23 cellular contexts compared by ENCODE assay signal in genomic region chr3:156323466-156323865, GRCh38.
DNase-seq lines count a peak whose midpoint lies in the region; ATAC-seq and TF ChIP-seq lines count a peak whose summit lies in the region.
"Had no signal": no experiment of that assay in that cellular context is flagged by ENCODE, and none has a peak within 500 bp of the region (broad histone marks: within the 10 kb centered on the region; RNA-seq: fewer than 3 reads in every experiment).

No MANE protein-coding gene starts in this region.

- H3K27ac Mint-ChIP-seq in activated CD4-positive, alpha-beta T cell treated with anti-CD3 and anti-CD28 coated beads for 36 hours: no peak overlapping the region
- H3K27ac Mint-ChIP-seq in activated naive CD4-positive, alpha-beta T cell treated with anti-CD3 and anti-CD28 coated beads, Interleukin-2, amount 10 ng/mL, durations not matched to agents 7 days and 5 days: no peak overlapping the region
- H3K27ac Mint-ChIP-seq: naive thymus-derived CD8-positive, alpha-beta T cell; stimulated activated effector memory CD8-positive, alpha-beta T cell treated with anti-CD3 and anti-CD28 coated beads, Interleukin-12 subunit alpha, Interleukin-12 subunit beta, amount 100 ng/mL, for 72 hours; T-helper 1 cell treated with Interleukin-12 subunit alpha and Interleukin-12 subunit beta and Interleukin-4 antibody, amounts not matched to agents 30 μg/mL and 1 μg/mL, for 36 hours had no signal

- WGBS in suprapubic skin: 62% methylated on average over 3 of the region's 3 CpGs
- WGBS in SK-N-SH (ENCODE audit: low lambda C conversion rate): 63% methylated on average over 3 of the region's 3 CpGs

- ATAC-seq in activated CD4-positive, alpha-beta T cell treated with anti-CD3 and anti-CD28 coated beads for 36 hours: no peak
- ATAC-seq: naive thymus-derived CD8-positive, alpha-beta T cell; right cardiac atrium; stimulated activated effector memory CD8-positive, alpha-beta T cell treated with anti-CD3 and anti-CD28 coated beads, Interleukin-12 subunit alpha, Interleukin-12 subunit beta, amount 100 ng/mL, for 72 hours had no signal

- H3K4me3 Mint-ChIP-seq in activated CD4-positive, alpha-beta T cell treated with anti-CD3 and anti-CD28 coated beads for 36 hours: no peak overlapping the region
- H3K4me3 Mint-ChIP-seq in activated naive CD4-positive, alpha-beta T cell treated with anti-CD3 and anti-CD28 coated beads, Interleukin-2, amount 10 ng/mL, durations not matched to agents 7 days and 5 days: no peak overlapping the region
- H3K4me3 Mint-ChIP-seq: naive thymus-derived CD8-positive, alpha-beta T cell; stimulated activated effector memory CD8-positive, alpha-beta T cell treated with anti-CD3 and anti-CD28 coated beads, Interleukin-12 subunit alpha, Interleukin-12 subunit beta, amount 100 ng/mL, for 72 hours; T-helper 1 cell treated with Interleukin-12 subunit alpha and Interleukin-12 subunit beta and Interleukin-4 antibody, amounts not matched to agents 30 μg/mL and 1 μg/mL, for 36 hours had no signal

- no peaks in the 10 kb centered on the region for H3K9me3 Mint-ChIP-seq in activated CD4-positive, alpha-beta T cell treated with anti-CD3 and anti-CD28 coated beads for 36 hours (ENCODE audit: low read depth)
- no peaks in the 10 kb centered on the region for H3K9me3 Mint-ChIP-seq in activated naive CD4-positive, alpha-beta T cell treated with anti-CD3 and anti-CD28 coated beads, Interleukin-2, amount 10 ng/mL, durations not matched to agents 7 days and 5 days
- H3K9me3 Mint-ChIP-seq: stimulated activated effector memory CD8-positive, alpha-beta T cell treated with anti-CD3 and anti-CD28 coated beads, Interleukin-12 subunit alpha, Interleukin-12 subunit beta, amount 100 ng/mL, for 72 hours; T-helper 1 cell treated with Interleukin-12 subunit alpha and Interleukin-12 subunit beta and Interleukin-4 antibody, amounts not matched to agents 30 μg/mL and 1 μg/mL, for 36 hours had no signal

- TF ChIP-seq CTCF in suprapubic skin (IDR thresholded peaks at IDR 0.05) (no peak), SK-N-SH (IDR thresholded peaks at IDR 0.05) (no peak)

- intact Hi-C loops in activated CD4-positive, alpha-beta T cell treated with anti-CD3 and anti-CD28 coated beads for 36 hours (cut with DNase I, micrococcal nuclease): no loop called here

- H3K27me3 ChIP-seq in suprapubic skin (no peaks in the 10 kb centered on the region), SK-N-SH (ENCODE audit: insufficient read depth) (no peaks in the 10 kb centered on the region)
- H3K27me3 ChIP-seq: dorsolateral prefrontal cortex, ovary had no signal

- no peaks in the 10 kb centered on the region for H3K4me1 Mint-ChIP-seq in activated CD4-positive, alpha-beta T cell treated with anti-CD3 and anti-CD28 coated beads for 36 hours
- no peaks in the 10 kb centered on the region for H3K4me1 Mint-ChIP-seq in activated naive CD4-positive, alpha-beta T cell treated with anti-CD3 and anti-CD28 coated beads, Interleukin-2, amount 10 ng/mL, durations not matched to agents 7 days and 5 days
- H3K4me1 Mint-ChIP-seq: naive thymus-derived CD8-positive, alpha-beta T cell; stimulated activated effector memory CD8-positive, alpha-beta T cell treated with anti-CD3 and anti-CD28 coated beads, Interleukin-12 subunit alpha, Interleukin-12 subunit beta, amount 100 ng/mL, for 72 hours had no signal

- no peak overlapping the region for H3K4me3 ChIP-seq in suprapubic skin
- no peak overlapping the region for H3K4me3 ChIP-seq in SK-N-SH (ENCODE audit: low read depth in 2 of 2, low read length in 1 of 2)
- H3K4me3 ChIP-seq: dorsolateral prefrontal cortex, GM23248, ovary, thoracic aorta had no signal

- POLR2A ChIA-PET in SK-N-SH (lab: Yijun Ruan, JAX): no interaction called here
- POLR2A ChIA-PET in activated CD4-positive, alpha-beta T cell treated with anti-CD3 and anti-CD28 coated beads for 36 hours (lab: Charles Lee): no interaction called here

- H3K9me3 ChIP-seq in suprapubic skin: no peaks in the 10 kb centered on the region
- no peaks in the 10 kb centered on the region for H3K9me3 ChIP-seq in SK-N-SH
- H3K9me3 ChIP-seq: ovary, thoracic aorta had no signal

- DNase-seq in CD1c-positive myeloid dendritic cell (ENCODE audit: extremely low spot score) (peak; percentile 43), SKM-1 treated with dmso at 0.1 percent for 144 hours (lab: John Stamatoyannopoulos, UW; ENCODE audit: unreplicated experiment) (peak; percentile 63), fibroblast of gingiva (ENCODE audit: low read depth) (peak; percentile 49), suprapubic skin (ENCODE audit: low spot score in 2 of 2) (no peak), SK-N-SH (no peak)
- DNase-seq in activated CD4-positive, alpha-beta T cell treated with anti-CD3 and anti-CD28 coated beads for 36 hours: no peak
- DNase-seq in activated naive CD4-positive, alpha-beta T cell treated with anti-CD3 and anti-CD28 coated beads, Interleukin-2, amount 10 ng/mL, durations not matched to agents 7 days and 5 days: no peak
- DNase-seq: ACHN; activated CD8-positive, alpha-beta memory T cell treated with anti-CD3 and anti-CD28 coated beads, Interleukin-2, amount 50 U/mL, for 4 hours; C1 segment of cervical spinal cord; dorsolateral prefrontal cortex; GM23248; kidney glomerular epithelial cell; naive thymus-derived CD8-positive, alpha-beta T cell; NCI-H146; ovary; right cardiac atrium; Right ventricle myocardium superior had no signal

- no peak overlapping the region for H3K4me2 ChIP-seq in SK-N-SH

- no peak for TF ChIP-seq EP300 in Ishikawa (IDR thresholded peaks at IDR 0.05; ENCODE audit: borderline replicate concordance)
- no peak for TF ChIP-seq EP300 in suprapubic skin (IDR thresholded peaks at IDR 0.05)
- TF ChIP-seq EP300 in SK-N-SH (IDR thresholded peaks at IDR 0.05; ENCODE audit: borderline replicate concordance in 1 of 2, low read depth in 1 of 2, low read length in 1 of 2): no peak

- no peaks in the 10 kb centered on the region for H3K4me1 ChIP-seq in suprapubic skin
- peaks cover 3 to 7% of the 10 kb centered on the region in 2 experiments; a peak in 2 of 4 replicates for H3K4me1 ChIP-seq in SK-N-SH (ENCODE audit: control insufficient read depth in 1 of 2, insufficient read depth in 2 of 2, low read depth in 1 of 2, low read length in 1 of 2)

- H3K36me3 ChIP-seq in suprapubic skin (no peaks in the 10 kb centered on the region), SK-N-SH (replicated peaks in 1 of 2; ENCODE audit: control insufficient read depth in 1 of 2, insufficient read depth in 2 of 2, low read length in 1 of 2) (peaks cover 6 to 40% of the 10 kb centered on the region in 2 experiments)
- H3K36me3 ChIP-seq: ovary, thoracic aorta had no signal

- CTCF ChIA-PET in SK-N-SH (lab: Yijun Ruan, JAX): interaction anchor here (1.0 kb wide), 1 partner anchor 127 kb away, joined by 3 read pairs; no protein-coding TSS in a partner anchor
- CTCF ChIA-PET in activated CD4-positive, alpha-beta T cell treated with anti-CD3 and anti-CD28 coated beads for 36 hours (lab: Charles Lee): no interaction called here
- CTCF ChIA-PET in activated naive CD4-positive, alpha-beta T cell treated with anti-CD3 and anti-CD28 coated beads, Interleukin-2, amount 10 ng/mL, durations not matched to agents 7 days and 5 days (lab: Charles Lee): no interaction called here

- H3F3A ChIP-seq in SK-N-SH (replicated peaks; ENCODE audit: insufficient read depth): peaks cover 7% of the 10 kb centered on the region

- no peaks in the 10 kb centered on the region for H4K20me1 ChIP-seq in SK-N-SH (ENCODE audit: insufficient read depth)

- peaks cover 100% of the 10 kb centered on the region for H3K79me2 ChIP-seq in SK-N-SH (ENCODE audit: insufficient read depth)

- no peaks in the 10 kb centered on the region for H3K9me2 ChIP-seq in SK-N-SH

- TF ChIP-seq RAD21 in Ishikawa (IDR thresholded peaks at IDR 0.05; ENCODE audit: low read depth): no peak
- TF ChIP-seq RAD21 in SK-N-SH (IDR thresholded peaks at IDR 0.05; ENCODE audit: low read length): no peak

- H3K9ac ChIP-seq in SK-N-SH: no peak overlapping the region
- H3K9ac ChIP-seq: GM23248 had no signal

- peaks cover 5% of the 10 kb centered on the region for H3K27me3 Mint-ChIP-seq in activated CD4-positive, alpha-beta T cell treated with anti-CD3 and anti-CD28 coated beads for 36 hours
- H3K27me3 Mint-ChIP-seq in activated naive CD4-positive, alpha-beta T cell treated with anti-CD3 and anti-CD28 coated beads, Interleukin-2, amount 10 ng/mL, durations not matched to agents 7 days and 5 days: peaks cover 3% of the 10 kb centered on the region

- H3K36me3 Mint-ChIP-seq in activated CD4-positive, alpha-beta T cell treated with anti-CD3 and anti-CD28 coated beads for 36 hours (ENCODE audit: low read depth): no peaks in the 10 kb centered on the region
- no peaks in the 10 kb centered on the region for H3K36me3 Mint-ChIP-seq in activated naive CD4-positive, alpha-beta T cell treated with anti-CD3 and anti-CD28 coated beads, Interleukin-2, amount 10 ng/mL, durations not matched to agents 7 days and 5 days
- H3K36me3 Mint-ChIP-seq: naive thymus-derived CD8-positive, alpha-beta T cell; stimulated activated effector memory CD8-positive, alpha-beta T cell treated with anti-CD3 and anti-CD28 coated beads, Interleukin-12 subunit alpha, Interleukin-12 subunit beta, amount 100 ng/mL, for 72 hours had no signal

- H3K27ac ChIP-seq in suprapubic skin: no peak overlapping the region
- H3K27ac ChIP-seq in SK-N-SH (ENCODE audit: low read depth in 2 of 2, low read length in 1 of 2): no peak overlapping the region
- H3K27ac ChIP-seq: epithelial cell of prostate, GM23248, ovary, thoracic aorta had no signal

- no peak overlapping the region for H2AFZ ChIP-seq in SK-N-SH (ENCODE audit: low read depth)
- H2AFZ ChIP-seq: GM23248 had no signal

- no peak for TF ChIP-seq POLR2A in suprapubic skin (IDR thresholded peaks at IDR 0.05)

TF ChIP-seq in Ishikawa, 13 proteins besides CTCF, POLR2A, EP300 and RAD21:
- TF ChIP-seq NFIC (IDR thresholded peaks at IDR 0.05): no peak
- no peak for TF ChIP-seq EGR1 (IDR thresholded peaks at IDR 0.05)
- TF ChIP-seq TCF12 (IDR thresholded peaks at IDR 0.05; ENCODE audit: low read depth): no peak
- peak; percentile 47; the same call in 1 of the 2 replicates for TF ChIP-seq CEBPB (IDR thresholded peaks at IDR 0.05)
- no peak for TF ChIP-seq CREB1 (IDR thresholded peaks at IDR 0.05; ENCODE audit: low read depth)

TF ChIP-seq in SK-N-SH, 30 proteins besides CTCF, POLR2A, EP300 and RAD21 (continues in another document):
- TF ChIP-seq GABPA (IDR thresholded peaks at IDR 0.05; ENCODE audit: low read depth) (no peak), GATA2 (CRISPR knock-in tag; IDR thresholded peaks at IDR 0.05) (no peak), USF2 (IDR thresholded peaks at IDR 0.05; ENCODE audit: borderline replicate concordance, low read depth, low read length) (no peak), ELF1 (IDR thresholded peaks at IDR 0.05) (no peak)

Comparison
In these comparisons a context has a peak if more than half of its experiments do, and no peak if none do; other contexts are left out.
1. DNase-seq: peak in CD1c-positive myeloid dendritic cell (single experiment), SKM-1 treated with dmso at 0.1 percent for 144 hours (single experiment) and fibroblast of gingiva (single experiment); none in suprapubic skin (0 of 2), SK-N-SH (single experiment), activated CD4-positive, alpha-beta T cell treated with anti-CD3 and anti-CD28 coated beads for 36 hours (single experiment) and activated naive CD4-positive, alpha-beta T cell treated with anti-CD3 and anti-CD28 coated beads, Interleukin-2, amount 10 ng/mL, durations not matched to agents 7 days and 5 days (single experiment).